ENCODE assay signal across 15 cellular contexts in genomic region chr2:199707584-199708185, GRCh38.
"Had no signal": no experiment of that assay in that cellular context is flagged by ENCODE, and none has a peak within 500 bp of the region (broad histone marks: within the 10 kb centered on the region; RNA-seq: fewer than 3 reads in every experiment).

No MANE protein-coding gene starts in this region.

- DNase-seq: activated CD4-positive, alpha-beta memory T cell treated with anti-CD3 and anti-CD28 coated beads for 36 hours; activated CD4-positive, alpha-beta T cell treated with anti-CD3 and anti-CD28 coated beads for 1 hour; activated gamma-delta T cell; activated naive CD8-positive, alpha-beta T cell treated with anti-CD3 and anti-CD28 coated beads for 36 hours; activated T-cell treated with anti-CD3 and anti-CD28 coated beads, Interleukin-2, amount 50 U/mL, for 48 hours; foreskin fibroblast; heart right ventricle; islet precursor cell; left lung; nucleus accumbens; right cardiac atrium; thyroid gland; uterus had no signal

- ATAC-seq: heart right ventricle; left lung; natural killer cell treated with Interleukin-12 subunit alpha and Interleukin-12 subunit beta and Interleukin-15 and Interleukin-18, amount 100 ng/mL, for 72 hours; right cardiac atrium; stimulated activated effector memory CD8-positive, alpha-beta T cell treated with anti-CD3 and anti-CD28 coated beads, Interleukin-12 subunit alpha, Interleukin-12 subunit beta, amount 100 ng/mL, for 72 hours had no signal
